Comparison of ENCODE assay signal across 30 cellular contexts in the genomic region with DNA sequence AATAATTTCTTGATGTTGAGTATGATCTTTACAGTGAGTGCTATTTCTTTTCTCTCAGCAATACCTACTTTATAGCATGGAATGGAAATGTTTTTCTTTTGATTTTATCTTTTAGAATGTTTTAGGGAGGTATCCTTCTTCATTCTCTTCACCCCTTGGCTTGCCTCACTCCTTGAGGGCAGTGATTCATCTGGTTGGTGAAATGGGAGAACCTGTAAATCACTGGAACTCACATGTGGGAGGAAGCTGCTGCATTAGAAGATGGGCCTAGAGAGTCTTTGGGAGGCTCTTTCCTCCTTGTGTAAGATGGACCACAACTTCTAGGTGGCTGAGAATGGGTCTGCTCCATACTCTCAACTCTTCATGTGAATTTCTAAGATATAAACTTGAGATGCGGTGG.
"Had no signal": no experiment of that assay in that cellular context is flagged by ENCODE, and none has a peak within 500 bp of the region (broad histone marks: within the 10 kb centered on the region; RNA-seq: fewer than 3 reads in every experiment).

No MANE protein-coding gene starts in this region.

- H3K4me3 ChIP-seq: hepatocyte, left lung, lower lobe of right lung, neural progenitor cell, right atrium auricular region, right lobe of liver, skin epidermis, stomach, testis, thyroid gland, transverse colon, upper lobe of left lung, vagina had no signal

- H3K27me3 Mint-ChIP-seq: progenitor cell of endocrine pancreas; stimulated activated naive B cell treated with anti-CD40 and anti-IgM and Interleukin-4, amounts not matched to agents 10 μg/mL and 1 μg/mL and 100 μg/mL, for 72 hours had no signal

- H3K36me3 ChIP-seq: left lung, lower lobe of right lung, neural progenitor cell, neutrophil, right atrium auricular region, right lobe of liver, stomach, thyroid gland, transverse colon, upper lobe of left lung, vagina had no signal

- H3K27ac ChIP-seq: hepatocyte, left lung, lower lobe of right lung, neural progenitor cell, neutrophil, parathyroid adenoma, right atrium auricular region, right lobe of liver, skin epidermis, stomach, testis, thyroid gland, transverse colon, upper lobe of left lung, vagina had no signal

- H3K27ac Mint-ChIP-seq: mesothelial cell of epicardium; naive B cell; natural killer cell; nephron progenitor cell; neural progenitor cell; progenitor cell of endocrine pancreas; stimulated activated naive B cell treated with anti-CD40 and anti-IgM and Interleukin-4, amounts not matched to agents 10 μg/mL and 1 μg/mL and 100 μg/mL, for 72 hours had no signal

- H3K4me1 ChIP-seq: left lung, lower lobe of right lung, parathyroid adenoma, right atrium auricular region, right lobe of liver, stomach, testis, transverse colon, upper lobe of left lung, vagina had no signal

- H3K36me3 Mint-ChIP-seq: mesothelial cell of epicardium; naive B cell; natural killer cell; neural progenitor cell; stimulated activated naive B cell treated with anti-CD40 and anti-IgM and Interleukin-4, amounts not matched to agents 10 μg/mL and 1 μg/mL and 100 μg/mL, for 72 hours had no signal

- H3K9me3 ChIP-seq: lower lobe of right lung, neutrophil, right atrium auricular region, right lobe of liver, testis, thyroid gland, transverse colon, upper lobe of left lung, vagina had no signal

- H3K27me3 ChIP-seq: hepatocyte, left lung, neural progenitor cell, neutrophil, right atrium auricular region, right lobe of liver, stomach, testis, thyroid gland, transverse colon, upper lobe of left lung, vagina had no signal

- DNase-seq: kidney glomerular epithelial cell; left cardiac atrium; left lung; lower lobe of right lung; mesendoderm; naive B cell; natural killer cell; nephron progenitor cell; occipital lobe; right lobe of liver; stimulated activated CD4-positive, alpha-beta T cell treated with anti-CD3 and anti-CD28 coated beads, Interleukin-12 subunit alpha, Interleukin-12 subunit beta, amount 100 ng/mL, for 4 hours; stimulated activated CD4-positive, alpha-beta T cell treated with anti-CD3 and anti-CD28 coated beads, Interleukin-15, amount 100 ng/mL, for 24 hours; stimulated activated CD4-positive, alpha-beta T cell treated with anti-CD3 and anti-CD28 coated beads, Interleukin-2, amount 100 ng/mL, for 24 hours; stimulated activated CD4-positive, alpha-beta T cell treated with anti-CD3 and anti-CD28 coated beads, Interleukin-4, amount 100 ng/mL, for 1 hour; stimulated activated naive B cell treated with anti-CD40 and anti-IgM and Interleukin-4, amounts not matched to agents 10 μg/mL and 1 μg/mL and 100 μg/mL, for 72 hours; stimulated activated naive CD8-positive, alpha-beta T cell treated with anti-CD3 and anti-CD28 coated beads, Interleukin-15, Interleukin-2, amounts not matched to agents 100 U/mL and 50 U/mL, for 24 hours; stomach; testis; thyroid gland; transverse colon; upper lobe of left lung had no signal

- H3K4me1 Mint-ChIP-seq: naive B cell; natural killer cell; nephron progenitor cell; neural progenitor cell; stimulated activated naive B cell treated with anti-CD40 and anti-IgM and Interleukin-4, amounts not matched to agents 10 μg/mL and 1 μg/mL and 100 μg/mL, for 72 hours had no signal

- ATAC-seq: left cardiac atrium; left lung; lower lobe of right lung; natural killer cell; right lobe of liver; stimulated activated naive B cell treated with anti-CD40 and anti-IgM and Interleukin-4, amounts not matched to agents 10 μg/mL and 1 μg/mL and 100 μg/mL, for 72 hours; stimulated activated naive CD8-positive, alpha-beta T cell treated with anti-CD3 and anti-CD28 coated beads, Interleukin-15, Interleukin-2, amounts not matched to agents 100 U/mL and 50 U/mL, for 24 hours had no signal

- H3K4me3 Mint-ChIP-seq: mesothelial cell of epicardium; naive B cell; natural killer cell; nephron progenitor cell; neural progenitor cell; stimulated activated naive B cell treated with anti-CD40 and anti-IgM and Interleukin-4, amounts not matched to agents 10 μg/mL and 1 μg/mL and 100 μg/mL, for 72 hours had no signal
